In genomic region chr11:36931167-36931566, GRCh38 we compare ENCODE assay signal across 28 cellular contexts.
"Had no signal": no experiment of that assay in that cellular context is flagged by ENCODE, and none has a peak within 500 bp of the region (broad histone marks: within the 10 kb centered on the region; RNA-seq: fewer than 3 reads in every experiment).

No MANE protein-coding gene starts in this region.

- ATAC-seq: effector memory CD8-positive, alpha-beta T cell; esophagus mucosa; foreskin keratinocyte; gastrocnemius medialis; gastroesophageal sphincter; heart left ventricle; heart right ventricle had no signal

- H3K4me3 ChIP-seq: colonic mucosa, coronary artery, dorsolateral prefrontal cortex, esophagus muscularis mucosa, esophagus squamous epithelium, gastrocnemius medialis, gastroesophageal sphincter, heart left ventricle, heart right ventricle had no signal

- H3K27ac ChIP-seq: colonic mucosa, coronary artery, dorsolateral prefrontal cortex, epithelial cell of prostate, esophagus muscularis mucosa, esophagus squamous epithelium, foreskin keratinocyte, gastrocnemius medialis, gastroesophageal sphincter, heart left ventricle, heart right ventricle had no signal

- FAIRE-seq: colon, endometrium, endothelial cell of umbilical vein, frontal cortex had no signal

- H3K4me1 ChIP-seq: colonic mucosa, esophagus muscularis mucosa, esophagus squamous epithelium, foreskin keratinocyte, gastrocnemius medialis, gastroesophageal sphincter, heart left ventricle, heart right ventricle had no signal

- H3K36me3 ChIP-seq: colonic mucosa, esophagus muscularis mucosa, esophagus squamous epithelium, gastrocnemius medialis, gastroesophageal sphincter, heart left ventricle, heart right ventricle had no signal

- DNase-seq: colonic mucosa; cortex of kidney; dermis blood vessel endothelial cell; dorsolateral prefrontal cortex; effector CD4-positive, alpha-beta T cell; effector CD8-positive, alpha-beta T cell; effector memory CD4-positive, alpha-beta T cell; effector memory CD8-positive, alpha-beta T cell; endodermal cell; erythroblast; esophagus squamous epithelium; foreskin fibroblast; foreskin keratinocyte; foreskin melanocyte; gastrocnemius medialis; glutamatergic neuron; head of caudate nucleus; heart left ventricle; heart right ventricle had no signal

- H3K27me3 ChIP-seq: colonic mucosa, esophagus muscularis mucosa, esophagus squamous epithelium, foreskin keratinocyte, gastrocnemius medialis, gastroesophageal sphincter, heart left ventricle, heart right ventricle had no signal

- H3K9me3 ChIP-seq: colonic mucosa, esophagus muscularis mucosa, esophagus squamous epithelium, gastrocnemius medialis, gastroesophageal sphincter, heart left ventricle had no signal
